8 cellular contexts compared by ENCODE assay signal in genomic region chr11:80617156-80617555, GRCh38.
"Had no signal": no experiment of that assay in that cellular context is flagged by ENCODE, and none has a peak within 500 bp of the region (broad histone marks: within the 10 kb centered on the region; RNA-seq: fewer than 3 reads in every experiment).

No MANE protein-coding gene starts in this region.

- DNase-seq: IMR-90, KBM-7, KG1 had no signal

- H3K9ac ChIP-seq: KMS-11 had no signal

- H3K4me2 ChIP-seq: KMS-11 had no signal

- H3K4me3 ChIP-seq: K562 had no signal

- H3K27ac ChIP-seq: HL-60, KMS-11 had no signal

- ATAC-seq: HepG2, K562 had no signal

- FAIRE-seq: HepG2, HTR-8/SVneo, K562 had no signal
